ENCODE assay signal across 8 cellular contexts in the genomic region with DNA sequence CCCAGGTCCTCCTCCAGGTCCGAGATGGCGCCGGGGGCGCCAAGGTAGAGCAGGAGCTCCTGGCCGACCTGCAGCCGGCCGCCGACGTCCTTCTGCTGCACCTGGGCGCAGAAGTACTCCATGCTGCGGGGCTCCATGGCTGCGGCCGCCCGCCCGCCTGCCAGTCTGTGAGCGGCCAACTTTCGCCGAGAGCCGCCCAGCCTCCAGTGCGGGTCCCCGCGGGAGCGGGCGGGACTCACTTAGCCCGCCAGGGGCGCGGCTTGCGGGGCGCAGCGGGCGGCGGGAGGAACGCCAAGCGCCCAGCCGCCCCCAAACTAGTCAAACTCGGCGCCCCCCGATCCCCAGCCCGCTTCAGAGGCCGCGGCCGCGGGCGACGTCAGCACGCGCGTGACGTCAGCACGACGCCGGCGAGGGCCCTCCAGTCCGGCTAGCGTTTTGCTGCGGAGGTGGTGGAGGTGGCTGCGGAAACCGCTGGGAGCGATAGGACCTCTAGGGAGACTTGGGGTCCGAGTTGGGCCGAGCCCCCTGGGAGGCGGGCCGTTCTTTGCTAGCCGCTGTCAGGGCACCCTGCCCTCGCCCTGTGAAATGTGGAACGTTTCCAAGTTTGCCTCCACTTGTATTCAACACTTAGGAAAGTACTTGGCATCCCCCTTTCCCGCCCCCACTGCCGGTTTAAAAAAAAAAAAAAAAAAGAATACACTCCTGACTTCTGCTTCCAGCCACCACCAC. TPM values are rescaled to one million over a fixed set of nuclear protein-coding genes. Genes with fewer than 3 reads are reported as not detected.
DNase-seq lines count a peak whose midpoint lies in the region; ATAC-seq and TF ChIP-seq lines count a peak whose summit lies in the region.

A gene (minus strand): TSS at position 389 of the 729 bp plus-strand sequence. CDS start 252 bp downstream, at position 137.

- ATAC-seq in HG03432 (IDR thresholded peaks at IDR 0.05; ENCODE audit: unreplicated experiment), result peak; percentile 97

- H3K9ac ChIP-seq in colonic mucosa (ENCODE audit: low read depth in 2 of 2, low read length in 2 of 2), result peak within 1 kb of the TSS; percentile 65 to 98

- no peaks in the 10 kb centered on the region for H3K36me3 ChIP-seq in colonic mucosa

- DNase-seq in Ammon's horn (ENCODE audit: low spot score), result peak; percentile 91
- peak; percentile 36 for DNase-seq in NCI-H524 treated with DMSO at 0.1 percent for 48 hours (lab: John Stamatoyannopoulos, UW)
- DNase-seq in activated CD4-positive, alpha-beta T cell treated with anti-CD3 and anti-CD28 coated beads for 4 hours, result peak; percentile 78 to 81
- peak; percentile 87 for DNase-seq in colonic mucosa
- peak; percentile 97 for DNase-seq in left kidney (ENCODE audit: low read depth, low spot score)
- peak; percentile 81 for DNase-seq in stimulated activated CD4-positive, alpha-beta T cell treated with anti-CD3 and anti-CD28 coated beads, Interleukin-1b, Interleukin-23, amount 100 ng/mL, for 48 hours

- H3K27ac ChIP-seq in colonic mucosa, result peak within 1 kb of the TSS; percentile 97

- peak; percentile 79 for TF ChIP-seq POLR2A in GM19193 (IDR thresholded peaks at IDR 0.05; ENCODE audit: extremely low read depth, insufficient read depth, insufficient read length)

- no peaks in the 10 kb centered on the region for H3K4me1 ChIP-seq in colonic mucosa

- peak within 1 kb of the TSS; percentile 82 for H3K4me3 ChIP-seq in colonic mucosa

- TF ChIP-seq CTCF in colonic mucosa (IDR thresholded peaks at IDR 0.05), result no peak

- intact Hi-C loops in colonic mucosa (cut with DNase I), result loop anchor here (2.0 kb wide), 1 partner anchor 81 kb away; no protein-coding TSS in a partner anchor

- no peaks in the 10 kb centered on the region for H3K9me3 ChIP-seq in colonic mucosa

- H3K27me3 ChIP-seq in colonic mucosa, result no peaks in the 10 kb centered on the region

RNA-seq across cellular contexts. Expression of the gene that starts here (rescaled TPM):
- total RNA-seq in colonic mucosa, result 10 to 100 TPM; 37.4 to 40.9 TPM

Comparison
In these comparisons a context has a peak if more than half of its experiments do, and no peak if none do; other contexts are left out.
1. Peak in every context shown above with its lines: DNase-seq, ATAC-seq, H3K4me3 ChIP-seq and H3K27ac ChIP-seq.
2. DNase-seq: peak in every context shown above with its lines; median percentile 97 in left kidney; 91 in Ammon's horn; 87 in colonic mucosa; 81 in stimulated activated CD4-positive, alpha-beta T cell treated with anti-CD3 and anti-CD28 coated beads, Interleukin-1b, Interleukin-23, amount 100 ng/mL, for 48 hours; 80 in activated CD4-positive, alpha-beta T cell treated with anti-CD3 and anti-CD28 coated beads for 4 hours; 36 in NCI-H524 treated with DMSO at 0.1 percent for 48 hours.